In genomic region chr20:44961868-44962267, GRCh38 we compare ENCODE assay signal across 10 cellular contexts. TPM values are rescaled to one million over a fixed set of nuclear protein-coding genes. Genes with fewer than 3 reads are reported as not detected.
A peak's percentile ranks its signal among the peaks of the same experiment; 100 is the strongest.
DNase-seq lines count a peak whose midpoint lies in the region; ATAC-seq and TF ChIP-seq lines count a peak whose summit lies in the region.
"Had no signal": no experiment of that assay in that cellular context is flagged by ENCODE, and none has a peak within 500 bp of the region (broad histone marks: within the 10 kb centered on the region; RNA-seq: fewer than 3 reads in every experiment).

No MANE protein-coding gene starts in this region.

- H3K56ac ChIP-seq in mesendoderm (ENCODE audit: low read length), result no peak overlapping the region

- H4K20me1 ChIP-seq in DND-41 (ENCODE audit: insufficient read depth, low read length), result peaks cover 16% of the 10 kb centered on the region; the same call in 1 of the 2 replicates
- peaks cover 18% of the 10 kb centered on the region for H4K20me1 ChIP-seq in Loucy (ENCODE audit: insufficient read depth, low read length, poor library complexity, severe bottlenecking)

- H3K9ac ChIP-seq in DND-41 (ENCODE audit: low read depth, low read length), result no peak overlapping the region
- peak overlapping the region; percentile 83 for H3K9ac ChIP-seq in Loucy (ENCODE audit: low read depth, low read length, poor library complexity, severe bottlenecking)
- no peak overlapping the region for H3K9ac ChIP-seq in mesendoderm (ENCODE audit: low read length)

- in situ Hi-C loops in GM13976 (cut with MboI; ENCODE audit: low sequenced_read_pairs, unreplicated experiment), result no loop called here

- H3K9me2 ChIP-seq in Loucy (replicated peaks; ENCODE audit: low read depth, low read length), result no peaks in the 10 kb centered on the region

- H2AFZ ChIP-seq in DND-41 (ENCODE audit: low read depth, low read length) (no peak overlapping the region), Loucy (ENCODE audit: low read length) (no peak overlapping the region)

- H3K4me2 ChIP-seq in DND-41 (ENCODE audit: insufficient read depth, low read length) (no peak overlapping the region), Loucy (ENCODE audit: low read depth, low read length, poor library complexity, severe bottlenecking) (peak overlapping the region; percentile 88), mesendoderm (ENCODE audit: low read length) (no peak overlapping the region)

- peaks cover 49% of the 10 kb centered on the region for H3K4me1 ChIP-seq in DND-41 (ENCODE audit: insufficient read depth, low read length)
- peaks cover 35% of the 10 kb centered on the region for H3K4me1 ChIP-seq in Loucy (ENCODE audit: insufficient read depth, low read length, poor library complexity, severe bottlenecking)
- peaks cover 10% of the 10 kb centered on the region for H3K4me1 ChIP-seq in mesendoderm (ENCODE audit: control insufficient read depth, low read depth, low read length)

- no peak overlapping the region for H2AK5ac ChIP-seq in mesendoderm (ENCODE audit: low read length)

- peaks cover 11% of the 10 kb centered on the region for H3K79me1 ChIP-seq in mesendoderm (ENCODE audit: low read length)

- TF ChIP-seq CTCF in DND-41 (IDR thresholded peaks at IDR 0.05; ENCODE audit: borderline replicate concordance, extremely low read depth, low read length, poor library complexity, severe bottlenecking) (no peak), Loucy (conservative IDR thresholded peaks at IDR 0.05; ENCODE audit: low read length) (no peak), GM13976 (IDR thresholded peaks at IDR 0.05; ENCODE audit: borderline replicate concordance, control extremely low read depth, extremely low read depth, insufficient read depth, missing control alignments) (no peak)

- peak overlapping the region; percentile 32; the same call in 1 of the 2 replicates for H3K27ac ChIP-seq in DND-41 (ENCODE audit: low read length)
- H3K27ac ChIP-seq in mesendoderm (ENCODE audit: low read depth, low read length), result no peak overlapping the region

- WGBS in mesendoderm (ENCODE audit: extremely low coverage, insufficient coverage, low lambda C conversion rate), result no CpG with 5 or more reads among the region's 3 CpGs

- H4K5ac ChIP-seq in mesendoderm (ENCODE audit: low read length), result no peak overlapping the region

- no peak for ATAC-seq in DND-41 (ENCODE audit: insufficient read depth, low read depth)
- no peak for ATAC-seq in HG02870 (IDR thresholded peaks at IDR 0.05; ENCODE audit: unreplicated experiment)

- no peaks in the 10 kb centered on the region for H3K27me3 ChIP-seq in DND-41 (ENCODE audit: insufficient read depth, low read length, poor library complexity)
- no peaks in the 10 kb centered on the region for H3K27me3 ChIP-seq in Loucy (ENCODE audit: insufficient read depth, low read length, poor library complexity, severe bottlenecking)
- H3K27me3 ChIP-seq in mesendoderm (ENCODE audit: insufficient read depth, low read length, poor library complexity), result no peaks in the 10 kb centered on the region

- no peaks in the 10 kb centered on the region for H3F3A ChIP-seq in Loucy (ENCODE audit: low read depth)

- H3K36me3 ChIP-seq in DND-41 (ENCODE audit: insufficient read depth, low read length), result peaks cover 17% of the 10 kb centered on the region
- no peaks in the 10 kb centered on the region for H3K36me3 ChIP-seq in Loucy (ENCODE audit: insufficient read depth, low read length)
- H3K36me3 ChIP-seq in mesendoderm (ENCODE audit: control insufficient read depth, insufficient read depth, low read length), result no peaks in the 10 kb centered on the region

- H2BK120ac ChIP-seq in mesendoderm (ENCODE audit: low read depth, low read length), result no peak overlapping the region

- H3K9me3 ChIP-seq in DND-41 (ENCODE audit: insufficient read depth, low read length, severe bottlenecking) (no peaks in the 10 kb centered on the region), Loucy (ENCODE audit: insufficient read depth, low read depth, low read length) (no peaks in the 10 kb centered on the region)

- no peak overlapping the region for H3K23ac ChIP-seq in mesendoderm (ENCODE audit: low read length)

- no peak overlapping the region for H2BK5ac ChIP-seq in mesendoderm (ENCODE audit: low read length)

- H3K79me2 ChIP-seq in DND-41 (ENCODE audit: insufficient read depth, low read length) (peaks cover 49% of the 10 kb centered on the region), Loucy (ENCODE audit: insufficient read depth, low read length) (peaks cover 38% of the 10 kb centered on the region), mesendoderm (ENCODE audit: control insufficient read depth, insufficient read depth, low read length) (peaks cover 6% of the 10 kb centered on the region)

- H3K4me3 ChIP-seq in DND-41 (ENCODE audit: low read depth in 1 of 2, low read length in 2 of 2), result no peak overlapping the region
- no peak overlapping the region for H3K4me3 ChIP-seq in Loucy (ENCODE audit: low read length, poor library complexity, severe bottlenecking)
- no peak overlapping the region for H3K4me3 ChIP-seq in mesendoderm (ENCODE audit: low read length)

- H3K18ac ChIP-seq in mesendoderm (ENCODE audit: low read length), result no peak overlapping the region

- H4K8ac ChIP-seq in mesendoderm (ENCODE audit: low read depth, low read length), result no peak overlapping the region

- DNase-seq in DND-41 (no peak), astrocyte of the hippocampus (ENCODE audit: low read depth, low spot score) (peak; percentile 19), mesendoderm (peak; percentile 74), SKM-1 treated with dmso at 0.1 percent for 144 hours (lab: John Stamatoyannopoulos, UW; ENCODE audit: unreplicated experiment) (no peak), ureter (ENCODE audit: low spot score) (no peak), GM13976 (ENCODE audit: low spot score) (no peak)
- DNase-seq: effector CD4-positive, alpha-beta T cell; NCI-H1417 had no signal

- no peak overlapping the region for H2BK15ac ChIP-seq in mesendoderm (replicated peaks; ENCODE audit: low read depth)

- H3K4ac ChIP-seq in mesendoderm (ENCODE audit: low read depth, low read length), result no peak overlapping the region

RNA-seq across cellular contexts. Expression of gene TOMM34, which starts 1.7 kb away (rescaled TPM):
- 27.5 TPM for polyA plus RNA-seq in mesendoderm (2013, experiment 1 of 2)
- polyA plus RNA-seq in mesendoderm (2013, experiment 2 of 2), result 28.2 TPM
- 57.1 TPM for total RNA-seq in ureter

RNA-seq across cellular contexts. Expression of gene STK4, which starts 4.4 kb away (rescaled TPM):
- polyA plus RNA-seq in mesendoderm (2013, experiment 1 of 2), result 12.9 TPM
- polyA plus RNA-seq in mesendoderm (2013, experiment 2 of 2), result 13.3 TPM
- 53.3 TPM for total RNA-seq in ureter

RNA-seq across cellular contexts. Expression of gene PABPC1L, which starts 52.0 kb away (rescaled TPM):
- 35.6 TPM for polyA plus RNA-seq in mesendoderm (2013, experiment 1 of 2)
- 37.3 TPM for polyA plus RNA-seq in mesendoderm (2013, experiment 2 of 2)
- total RNA-seq in ureter, result 79.4 TPM

Comparison
In these comparisons a context has a peak if more than half of its experiments do, and no peak if none do; other contexts are left out.
1. DNase-seq: peak in astrocyte of the hippocampus (single experiment) and mesendoderm (single experiment); none in DND-41 (single experiment), SKM-1 treated with dmso at 0.1 percent for 144 hours (single experiment), ureter (single experiment) and GM13976 (single experiment).